In genomic region chr1:12111741-12112140, GRCh38 we compare ENCODE assay signal across 25 cellular contexts. TPM values are rescaled to one million over a fixed set of nuclear protein-coding genes. Genes with fewer than 3 reads are reported as not detected.
"Had no signal": no experiment of that assay in that cellular context is flagged by ENCODE, and none has a peak within 500 bp of the region (broad histone marks: within the 10 kb centered on the region; RNA-seq: fewer than 3 reads in every experiment).

No MANE protein-coding gene starts in this region.

- H3K36me3 ChIP-seq: esophagus squamous epithelium, gastrocnemius medialis, heart right ventricle, left lung had no signal

- H3K27me3 Mint-ChIP-seq: memory B cell had no signal

- H3K9me3 Mint-ChIP-seq: endodermal cell, memory B cell had no signal

- DNase-seq: cerebellar nuclear complex; dermis blood vessel endothelial cell; dorsolateral prefrontal cortex; effector CD4-positive, alpha-beta T cell; effector memory CD4-positive, alpha-beta T cell; endodermal cell; erythroblast; esophagus squamous epithelium; foreskin fibroblast; foreskin melanocyte; gastrocnemius medialis; glutamatergic neuron; head of caudate nucleus; heart right ventricle; hippocampal formation; left cardiac atrium; left ventricle myocardium superior; mammary epithelial cell; mesendoderm; midbrain had no signal

- H3K27me3 ChIP-seq: gastrocnemius medialis had no signal

- H3K27ac ChIP-seq: dorsolateral prefrontal cortex, epithelial cell of prostate, esophagus squamous epithelium, gastrocnemius medialis, left lung had no signal

- H3K27ac Mint-ChIP-seq: endodermal cell, memory B cell had no signal

- H3K4me3 ChIP-seq: coronary artery, dorsolateral prefrontal cortex, esophagus squamous epithelium, gastrocnemius medialis, heart right ventricle, left lung, lung had no signal

- H3K4me3 Mint-ChIP-seq: endodermal cell, memory B cell had no signal

- H3K4me1 ChIP-seq: esophagus squamous epithelium, gastrocnemius medialis, left lung had no signal

- H3K9me3 ChIP-seq: esophagus squamous epithelium, gastrocnemius medialis, heart right ventricle, left lung had no signal

- H3K36me3 Mint-ChIP-seq: memory B cell had no signal

RNA-seq across cellular contexts. Expression of gene TNFRSF8, which starts 48.6 kb away (rescaled TPM):
- total RNA-seq: mammary epithelial cell had no signal
